Comparison of ENCODE assay signal across 8 cellular contexts in the genomic region with DNA sequence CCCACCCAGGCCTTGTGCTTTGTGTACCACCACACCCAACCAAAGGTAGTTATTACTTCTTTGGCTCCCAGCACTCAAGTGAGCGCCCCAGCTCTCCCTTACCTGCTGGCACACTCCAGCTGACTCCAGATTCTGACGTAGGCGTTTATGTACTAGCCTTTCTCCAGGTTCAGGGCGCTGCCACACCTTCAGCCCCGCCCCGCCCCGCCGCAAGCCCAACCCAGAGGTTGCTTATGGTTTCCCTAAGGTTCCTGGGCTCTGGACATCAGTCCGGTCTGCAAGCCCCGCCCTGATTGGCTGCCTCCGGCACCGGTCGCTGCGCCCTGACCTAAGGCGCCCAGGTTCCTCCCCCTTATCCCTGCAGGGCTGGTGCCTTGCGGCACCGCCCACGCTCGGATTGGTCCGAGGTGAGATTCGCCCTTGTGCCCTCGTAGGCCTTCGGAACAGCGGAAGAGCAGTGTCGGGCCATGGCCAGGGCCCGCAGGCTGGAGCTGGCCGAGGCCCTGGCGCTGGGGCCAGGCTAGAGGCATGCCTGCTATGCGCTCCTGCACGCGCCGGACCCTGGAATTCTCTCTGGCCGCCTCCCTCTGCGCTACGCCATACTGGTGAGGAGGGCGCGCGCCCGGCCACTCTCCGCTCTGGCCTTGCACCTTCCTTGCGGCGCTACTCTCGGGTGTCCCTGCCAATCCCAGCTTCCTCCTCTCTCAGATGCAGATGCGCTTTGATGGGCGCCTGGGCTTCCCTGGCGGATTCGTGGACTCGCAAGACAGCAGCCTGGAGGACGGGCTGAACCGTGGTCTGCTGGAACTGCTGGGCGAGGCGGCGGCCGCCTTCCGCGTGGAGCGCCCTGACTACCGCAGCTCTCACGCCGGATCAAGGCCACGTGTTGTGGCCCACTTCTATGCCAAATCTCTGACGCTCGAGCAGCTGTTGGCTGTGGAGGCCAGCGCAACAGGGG. TPM values are rescaled to one million over a fixed set of nuclear protein-coding genes. Genes with fewer than 3 reads are reported as not detected.
DNase-seq lines count a peak whose midpoint lies in the region; ATAC-seq and TF ChIP-seq lines count a peak whose summit lies in the region.

No MANE protein-coding gene starts in this region.

- H3K9me3 ChIP-seq in CD8-positive, alpha-beta T cell (ENCODE audit: low read length): no peaks in the 10 kb centered on the region
- no peaks in the 10 kb centered on the region for H3K9me3 ChIP-seq in ascending aorta
- no peaks in the 10 kb centered on the region for H3K9me3 ChIP-seq in right atrium auricular region

- H3K27ac Mint-ChIP-seq in CD8-positive, alpha-beta T cell: no peak overlapping the region
- peak overlapping the region in 1 of 3 donors; percentile 79 for H3K27ac Mint-ChIP-seq in IgD-negative memory B cell

- ATAC-seq in CD8-positive, alpha-beta T cell: no peak
- ATAC-seq in GM19467 (IDR thresholded peaks at IDR 0.05; ENCODE audit: unreplicated experiment): peak; percentile 96

- H3K4me1 ChIP-seq in CD8-positive, alpha-beta T cell (ENCODE audit: insufficient read depth, low read length): peaks cover 5% of the 10 kb centered on the region
- H3K4me1 ChIP-seq in ascending aorta: peaks cover 0 to 15% of the 10 kb centered on the region in 2 donors
- peaks cover 0 to 13% of the 10 kb centered on the region in 2 donors for H3K4me1 ChIP-seq in right atrium auricular region

- H3K27me3 ChIP-seq in CD8-positive, alpha-beta T cell (ENCODE audit: insufficient read depth, low read length): peaks cover 12% of the 10 kb centered on the region
- H3K27me3 ChIP-seq in ascending aorta: no peaks in the 10 kb centered on the region
- no peaks in the 10 kb centered on the region for H3K27me3 ChIP-seq in right atrium auricular region

- no peaks in the 10 kb centered on the region for H3K36me3 ChIP-seq in CD8-positive, alpha-beta T cell (ENCODE audit: insufficient read depth, low read length)
- H3K36me3 ChIP-seq in ascending aorta (no peaks in the 10 kb centered on the region), right atrium auricular region (no peaks in the 10 kb centered on the region)

- CTCF ChIA-PET in CD8-positive, alpha-beta T cell (lab: Charles Lee): no interaction called here

- H3K4me3 Mint-ChIP-seq in CD8-positive, alpha-beta T cell: peak overlapping the region; percentile 45
- H3K4me3 Mint-ChIP-seq in IgD-negative memory B cell: peak overlapping the region; percentile 42 to 93 (median 81)

- intact Hi-C loops in CD8-positive, alpha-beta T cell (cut with DNase I, micrococcal nuclease): no loop called here
- intact Hi-C loops in ascending aorta (cut with DNase I): loop anchor here (2.0 kb wide), 1 partner anchor 19 kb away; a partner anchor contains a TSS
- intact Hi-C loops in posterior vena cava (cut with DNase I): no loop called here

- H3K9me3 Mint-ChIP-seq in CD8-positive, alpha-beta T cell: no peaks in the 10 kb centered on the region
- no peaks in the 10 kb centered on the region for H3K9me3 Mint-ChIP-seq in IgD-negative memory B cell

- H3K4me3 ChIP-seq in CD8-positive, alpha-beta T cell (ENCODE audit: low read depth, low read length): peak overlapping the region; percentile 33
- H3K4me3 ChIP-seq in ascending aorta: peak overlapping the region; percentile 55 to 70
- H3K4me3 ChIP-seq in right atrium auricular region: peak overlapping the region; percentile 40 to 55

- peaks cover 9% of the 10 kb centered on the region for H3K4me1 Mint-ChIP-seq in CD8-positive, alpha-beta T cell (ENCODE audit: low read depth)
- peaks cover 0 to 5% (median 3%) of the 10 kb centered on the region in 3 donors for H3K4me1 Mint-ChIP-seq in IgD-negative memory B cell

- H3K27me3 Mint-ChIP-seq in CD8-positive, alpha-beta T cell (ENCODE audit: low read depth): peaks cover 44% of the 10 kb centered on the region
- H3K27me3 Mint-ChIP-seq in IgD-negative memory B cell: peaks cover 25% of the 10 kb centered on the region

- no peaks in the 10 kb centered on the region for H3K36me3 Mint-ChIP-seq in CD8-positive, alpha-beta T cell
- peaks cover 2% of the 10 kb centered on the region for H3K36me3 Mint-ChIP-seq in IgD-negative memory B cell

- POLR2A ChIA-PET in CD8-positive, alpha-beta T cell (lab: Charles Lee): no interaction called here

- no peak for DNase-seq in CD8-positive, alpha-beta T cell
- DNase-seq in ascending aorta (ENCODE audit: low spot score in 2 of 2) (peak in 1 of 2 donors; percentile 90), right atrium auricular region (ENCODE audit: low spot score) (peak; percentile 85), posterior vena cava (ENCODE audit: low spot score) (peak; percentile 94), middle frontal gyrus (ENCODE audit: extremely low spot score, low spot score) (no peak)
- DNase-seq in effector CD4-positive, alpha-beta T cell: no peak

- no peak overlapping the region for H3K27ac ChIP-seq in CD8-positive, alpha-beta T cell (ENCODE audit: low read depth, low read length)
- peak overlapping the region; percentile 37 to 71 for H3K27ac ChIP-seq in ascending aorta
- H3K27ac ChIP-seq in right atrium auricular region: peak overlapping the region; percentile 77 to 79

- TF ChIP-seq CTCF in CD8-positive, alpha-beta T cell (IDR thresholded peaks at IDR 0.05): no peak
- TF ChIP-seq CTCF in ascending aorta (IDR thresholded peaks at IDR 0.05) (no peak), right atrium auricular region (IDR thresholded peaks at IDR 0.05) (no peak)

RNA-seq across cellular contexts. Expression of a gene that starts 19.8 kb away (rescaled TPM):
- total RNA-seq in CD8-positive, alpha-beta T cell: 1 to 10 TPM; 3.1 to 3.5 TPM
- 3.8 TPM for polyA plus RNA-seq in IgD-negative memory B cell
- 41.0 TPM for total RNA-seq in ascending aorta
- total RNA-seq in right atrium auricular region: 10 to 100 TPM; 18.4 to 23.1 TPM
- total RNA-seq in posterior vena cava: 10 to 100 TPM; 15.8 to 30.9 TPM

Comparison
In these comparisons a context has a peak if more than half of its experiments do, and no peak if none do; other contexts are left out.
1. DNase-seq: peak in right atrium auricular region (single experiment) and posterior vena cava (single experiment); none in CD8-positive, alpha-beta T cell (0 of 7), effector CD4-positive, alpha-beta T cell (single experiment) and middle frontal gyrus (single experiment).
2. Peak in every context shown above with its lines, with median percentiles within 50 percentile points of each other: H3K4me3 ChIP-seq.